ENCODE assay signal across 20 cellular contexts in the genomic region with DNA sequence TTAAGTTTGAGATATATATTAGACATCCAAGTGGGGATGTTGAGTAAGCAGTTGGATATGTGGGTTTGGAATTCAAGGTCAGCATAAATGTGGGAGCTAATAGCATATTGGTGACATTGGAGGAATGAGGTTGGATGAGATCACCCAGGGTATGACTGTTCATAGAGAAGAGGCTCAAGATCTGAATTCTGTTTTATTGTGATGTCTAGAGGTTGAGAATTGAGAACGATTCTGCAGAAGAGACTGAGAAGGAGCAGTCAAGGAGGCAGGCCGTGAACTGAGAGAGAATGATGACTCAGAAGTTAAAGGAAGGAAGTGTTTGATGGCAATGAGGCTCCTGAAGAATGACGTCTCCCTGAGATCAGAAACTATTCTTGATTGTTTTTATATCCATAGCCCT. TPM values are rescaled to one million over a fixed set of nuclear protein-coding genes. Genes with fewer than 3 reads are reported as not detected.
DNase-seq lines count a peak whose midpoint lies in the region; ATAC-seq, FAIRE-seq and TF ChIP-seq lines count a peak whose summit lies in the region.
"Had no signal": no experiment of that assay in that cellular context is flagged by ENCODE, and none has a peak within 500 bp of the region (broad histone marks: within the 10 kb centered on the region; RNA-seq: fewer than 3 reads in every experiment).

No MANE protein-coding gene starts in this region.

- peak; percentile 40 for FAIRE-seq in bronchial epithelial cell (lab: Jason Lieb, UNC)

- TF ChIP-seq CTCF in bronchial epithelial cell (IDR thresholded peaks at IDR 0.05; ENCODE audit: insufficient read depth, low read length, severe bottlenecking) (no peak), Calu3 (IDR thresholded peaks at IDR 0.05; ENCODE audit: unreplicated experiment) (no peak)

- no peaks in the 10 kb centered on the region for H3K27me3 ChIP-seq in bronchial epithelial cell (ENCODE audit: control insufficient read depth, insufficient read depth, low read length)
- H3K27me3 ChIP-seq: BLaER1 treated with 17β-estradiol and CSF1 and Interleukin-3, amounts not matched to agents 10 nM and 100 nM; MG63; SJCRH30 had no signal

- no peak overlapping the region for H3K4me3 ChIP-seq in bronchial epithelial cell (ENCODE audit: low read depth, low read length)
- H3K4me3 ChIP-seq: BLaER1 treated with 17β-estradiol and CSF1 and Interleukin-3, amounts not matched to agents 10 nM and 100 nM; MG63; SJCRH30 had no signal

- BruUV-seq in Calu3 (replicated peaks; lab: Mats Ljungman, UMichigan): no TSS peak

- ATAC-seq in stimulated activated naive CD8-positive, alpha-beta T cell treated with anti-CD3 and anti-CD28 coated beads, Interleukin-15, Interleukin-2, amounts not matched to agents 100 U/mL and 50 U/mL, for 24 hours: no peak
- ATAC-seq in GM18873 (IDR thresholded peaks at IDR 0.05; ENCODE audit: low FRiP score, unreplicated experiment): no peak
- ATAC-seq: activated CD8-positive, alpha-beta T cell treated with anti-CD3 and anti-CD28 coated beads, Interleukin-2, amount 10 ng/mL, durations not matched to agents 7 days and 5 days; left cardiac atrium had no signal

- H3K36me3 ChIP-seq in bronchial epithelial cell (ENCODE audit: control insufficient read depth, insufficient read depth, low read length): no peaks in the 10 kb centered on the region
- H3K36me3 ChIP-seq: BLaER1 treated with 17β-estradiol and CSF1 and Interleukin-3, amounts not matched to agents 10 nM and 100 nM; MG63; SJCRH30 had no signal

- DNase-seq in AG20443 (ENCODE audit: low spot score) (peak; percentile 50), M059J (ENCODE audit: low read depth) (peak; percentile 88), bronchial epithelial cell (ENCODE audit: low read depth) (peak; percentile 67), kidney glomerular epithelial cell (lab: John Stamatoyannopoulos, UW) (peak; percentile 10), Calu3 (no peak)
- no peak for DNase-seq in stimulated activated CD4-positive, alpha-beta T cell treated with anti-CD3 and anti-CD28 coated beads, Interleukin-1b, Interleukin-23, amount 100 ng/mL, for 48 hours
- DNase-seq in stimulated activated naive CD8-positive, alpha-beta T cell treated with anti-CD3 and anti-CD28 coated beads, Interleukin-15, Interleukin-2, amounts not matched to agents 100 U/mL and 50 U/mL, for 24 hours: no peak
- DNase-seq: activated CD8-positive, alpha-beta T cell treated with anti-CD3 and anti-CD28 coated beads, Interleukin-2, amount 10 ng/mL, durations not matched to agents 7 days and 5 days; activated effector memory CD4-positive, alpha-beta T cell treated with anti-CD3 and anti-CD28 coated beads, Interleukin-2, amount 50 U/mL, for 16 hours; DMS79; effector CD8-positive, alpha-beta T cell; glutamatergic neuron; left cardiac atrium; MG63; NCI-H2107; SJCRH30; stimulated activated CD4-positive, alpha-beta T cell treated with anti-CD3 and anti-CD28 coated beads, Interleukin-12 subunit alpha, Interleukin-12 subunit beta, amount 100 ng/mL, for 4 hours had no signal

- CTCF ChIA-PET in Calu3 (lab: Charles Lee): no interaction called here

- no peak overlapping the region for H3K27ac Mint-ChIP-seq in Calu3 (ENCODE audit: unreplicated experiment)
- H3K27ac Mint-ChIP-seq: activated CD8-positive, alpha-beta T cell treated with anti-CD3 and anti-CD28 coated beads, Interleukin-2, amount 10 ng/mL, durations not matched to agents 7 days and 5 days; brain had no signal

- H3K4me1 Mint-ChIP-seq in Calu3 (ENCODE audit: low read depth, unreplicated experiment): no peaks in the 10 kb centered on the region
- H3K4me1 Mint-ChIP-seq: brain had no signal

- no peak overlapping the region for H3K4me3 Mint-ChIP-seq in Calu3 (ENCODE audit: low read depth, unreplicated experiment)
- H3K4me3 Mint-ChIP-seq: activated CD8-positive, alpha-beta T cell treated with anti-CD3 and anti-CD28 coated beads, Interleukin-2, amount 10 ng/mL, durations not matched to agents 7 days and 5 days; brain had no signal

- intact Hi-C loops in Calu3 (cut with micrococcal nuclease; ENCODE audit: unreplicated experiment): no loop called here

- H3K9me3 Mint-ChIP-seq in Calu3 (ENCODE audit: low read depth, unreplicated experiment): no peaks in the 10 kb centered on the region

- H3K36me3 Mint-ChIP-seq in Calu3 (ENCODE audit: insufficient read depth, unreplicated experiment): no peaks in the 10 kb centered on the region
- H3K36me3 Mint-ChIP-seq: brain had no signal

- H3K27me3 Mint-ChIP-seq in Calu3 (ENCODE audit: unreplicated experiment): no peaks in the 10 kb centered on the region
- H3K27me3 Mint-ChIP-seq: brain had no signal

RNA-seq across cellular contexts. Expression of gene SERPINB11, which starts 5.9 kb away (rescaled TPM):
- total RNA-seq in M059J (2014; rRNA removed; shearing (Covaris generic)): not detected in 2 replicates
- total RNA-seq in bronchial epithelial cell (1.6 and 9.5 TPM in 2 replicates), Calu3 (2022) (not detected in 2 replicates)
- total RNA-seq: activated CD8-positive, alpha-beta T cell treated with anti-CD3 and anti-CD28 coated beads, Interleukin-2, amount 10 ng/mL, durations not matched to agents 7 days and 5 days; left cardiac atrium; SJCRH30 had no signal

RNA-seq across cellular contexts. Expression of gene SERPINB3, which starts 47.0 kb away (rescaled TPM):
- total RNA-seq in M059J (2014; rRNA removed; shearing (Covaris generic)): not detected in 2 replicates
- total RNA-seq in bronchial epithelial cell: 22.4 and 165 TPM in 2 replicates
- 0.34 and 0.68 TPM in 2 replicates for total RNA-seq in Calu3 (2022)
- total RNA-seq: activated CD8-positive, alpha-beta T cell treated with anti-CD3 and anti-CD28 coated beads, Interleukin-2, amount 10 ng/mL, durations not matched to agents 7 days and 5 days; left cardiac atrium; SJCRH30 had no signal

Comparison
In these comparisons a context has a peak if more than half of its experiments do, and no peak if none do; other contexts are left out.
1. DNase-seq: peak in AG20443 (single experiment), M059J (single experiment), bronchial epithelial cell (single experiment) and kidney glomerular epithelial cell (single experiment); none in Calu3 (single experiment), stimulated activated CD4-positive, alpha-beta T cell treated with anti-CD3 and anti-CD28 coated beads, Interleukin-1b, Interleukin-23, amount 100 ng/mL, for 48 hours (single experiment) and stimulated activated naive CD8-positive, alpha-beta T cell treated with anti-CD3 and anti-CD28 coated beads, Interleukin-15, Interleukin-2, amounts not matched to agents 100 U/mL and 50 U/mL, for 24 hours (single experiment).
2. RNA of gene SERPINB3, which starts 47.0 kb away (total RNA-seq): 22.4 to 165 TPM in bronchial epithelial cell; 0.34 to 0.68 TPM in Calu3 and not detected in M059J; every median in the first group is over 10 times any median in the second.